ENCODE assay signal across 32 cellular contexts in the genomic region with DNA sequence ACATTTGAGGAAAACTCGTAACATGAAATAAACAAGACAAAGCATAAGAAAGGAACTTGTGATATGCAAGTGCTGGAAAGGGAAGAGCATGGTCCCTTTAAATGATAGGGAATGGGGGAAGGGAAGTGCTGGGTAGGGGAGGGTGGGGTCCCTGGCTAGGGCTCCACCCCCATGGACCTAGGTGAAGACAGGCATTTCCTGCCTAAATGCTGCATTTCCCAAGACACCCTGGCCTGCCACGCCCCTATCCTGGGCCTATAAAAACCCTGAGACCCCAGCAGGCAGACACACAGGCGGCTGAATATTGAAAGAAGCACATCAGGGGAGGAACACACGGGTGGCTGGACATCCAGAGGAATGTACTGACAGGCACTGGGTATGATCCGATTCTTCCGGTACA.
"Had no signal": no experiment of that assay in that cellular context is flagged by ENCODE, and none has a peak within 500 bp of the region (broad histone marks: within the 10 kb centered on the region; RNA-seq: fewer than 3 reads in every experiment).

No MANE protein-coding gene starts in this region.

- H3K4me3 Mint-ChIP-seq: activated CD4-positive, alpha-beta memory T cell treated with anti-CD3 and anti-CD28 coated beads, Interleukin-2, amount 10 ng/mL, durations not matched to agents 7 days and 5 days; activated CD4-positive, alpha-beta T cell treated with anti-CD3 and anti-CD28 coated beads, Interleukin-2, amount 10 ng/mL, durations not matched to agents 7 days and 5 days; activated naive CD8-positive, alpha-beta T cell; activated T-cell treated with anti-CD3 and anti-CD28 coated beads, Interleukin-2, amount 50 U/mL, for 4 hours; activated T-helper 17 cell treated with anti-CD3 and anti-CD28 coated beads, Interleukin-2, amount 50 U/mL, for 72 hours; effector memory CD8-positive, alpha-beta T cell; T-helper 2 cell treated with Interferon-gamma antibody and Interleukin-4, amounts not matched to agents 5 μg/mL and 100 μg/mL, for 36 hours had no signal

- DNase-seq: activated CD4-positive, alpha-beta memory T cell treated with anti-CD3 and anti-CD28 coated beads, Interleukin-2, amount 10 ng/mL, durations not matched to agents 7 days and 5 days; activated CD4-positive, alpha-beta T cell treated with anti-CD3 and anti-CD28 coated beads for 1 hour; activated CD4-positive, alpha-beta T cell treated with anti-CD3 and anti-CD28 coated beads for 4 hours; activated CD4-positive, alpha-beta T cell treated with anti-CD3 and anti-CD28 coated beads, Interleukin-2, amount 10 ng/mL, durations not matched to agents 7 days and 5 days; activated CD4-positive, alpha-beta T cell treated with anti-CD3 and anti-CD28 coated beads, Interleukin-2, amount 50 U/mL, for 4 hours; activated CD8-positive, alpha-beta memory T cell treated with anti-CD3 and anti-CD28 coated beads, Interleukin-2, amount 50 U/mL, for 48 hours; activated effector memory CD4-positive, alpha-beta T cell treated with Interleukin-2 at 50 U/mL for 16 hours; activated gamma-delta T cell treated with Interleukin-2 at 50 U/mL for 16 hours; activated naive CD4-positive, alpha-beta T cell treated with anti-CD3 and anti-CD28 coated beads, Interleukin-2, amount 50 U/mL, for 16 hours; activated naive CD4-positive, alpha-beta T cell treated with Interleukin-2 at 50 U/mL for 16 hours; activated T-cell treated with anti-CD3 and anti-CD28 coated beads for 4 hours; activated T-cell treated with anti-CD3 and anti-CD28 coated beads, Interleukin-2, amount 50 U/mL, for 4 hours; amniotic stem cell; aorta; body of pancreas; caudate nucleus; cortex of kidney; dermis blood vessel endothelial cell; effector CD4-positive, alpha-beta T cell; effector memory CD8-positive, alpha-beta T cell; erythroblast; foreskin keratinocyte; gastrocnemius medialis; glutamatergic neuron; heart left ventricle; T-helper 1 cell; T-helper 17 cell; T1000 had no signal

- H3K4me1 ChIP-seq: body of pancreas, esophagus muscularis mucosa, gastrocnemius medialis, heart left ventricle had no signal

- H3K4me1 Mint-ChIP-seq: activated CD4-positive, alpha-beta memory T cell treated with anti-CD3 and anti-CD28 coated beads, Interleukin-2, amount 10 ng/mL, durations not matched to agents 7 days and 5 days; activated CD4-positive, alpha-beta T cell treated with anti-CD3 and anti-CD28 coated beads, Interleukin-2, amount 10 ng/mL, durations not matched to agents 7 days and 5 days; T-helper 17 cell had no signal

- H3K27me3 Mint-ChIP-seq: activated CD4-positive, alpha-beta memory T cell treated with anti-CD3 and anti-CD28 coated beads, Interleukin-2, amount 10 ng/mL, durations not matched to agents 7 days and 5 days; activated CD4-positive, alpha-beta T cell treated with anti-CD3 and anti-CD28 coated beads, Interleukin-2, amount 10 ng/mL, durations not matched to agents 7 days and 5 days; activated naive CD8-positive, alpha-beta T cell; activated T-helper 17 cell treated with anti-CD3 and anti-CD28 coated beads, Interleukin-2, amount 50 U/mL, for 72 hours; effector memory CD8-positive, alpha-beta T cell; T-helper 17 cell had no signal

- H3K9me3 Mint-ChIP-seq: activated CD4-positive, alpha-beta T cell treated with anti-CD3 and anti-CD28 coated beads, Interleukin-2, amount 10 ng/mL, durations not matched to agents 7 days and 5 days; activated T-cell treated with anti-CD3 and anti-CD28 coated beads, Interleukin-2, amount 50 U/mL, for 4 hours; effector memory CD8-positive, alpha-beta T cell; T-helper 2 cell treated with Interferon-gamma antibody and Interleukin-4, amounts not matched to agents 5 μg/mL and 100 μg/mL, for 36 hours had no signal

- H3K36me3 ChIP-seq: esophagus muscularis mucosa, gastrocnemius medialis, heart left ventricle had no signal

- H3K27me3 ChIP-seq: body of pancreas, esophagus muscularis mucosa, foreskin keratinocyte, gastrocnemius medialis, heart left ventricle had no signal

- H3K27ac Mint-ChIP-seq: activated CD4-positive, alpha-beta memory T cell treated with anti-CD3 and anti-CD28 coated beads, Interleukin-2, amount 10 ng/mL, durations not matched to agents 7 days and 5 days; activated CD4-positive, alpha-beta T cell treated with anti-CD3 and anti-CD28 coated beads, Interleukin-2, amount 10 ng/mL, durations not matched to agents 7 days and 5 days; activated naive CD8-positive, alpha-beta T cell; activated T-helper 17 cell treated with anti-CD3 and anti-CD28 coated beads, Interleukin-2, amount 50 U/mL, for 72 hours; effector memory CD8-positive, alpha-beta T cell; T-helper 17 cell; T-helper 2 cell treated with Interferon-gamma antibody and Interleukin-4, amounts not matched to agents 5 μg/mL and 100 μg/mL, for 36 hours had no signal

- H3K27ac ChIP-seq: body of pancreas, esophagus muscularis mucosa, foreskin keratinocyte, gastrocnemius medialis, heart left ventricle had no signal

- H3K9me3 ChIP-seq: body of pancreas, gastrocnemius medialis had no signal

- ATAC-seq: activated T-cell treated with anti-CD3 and anti-CD28 coated beads, Interleukin-2, amount 50 U/mL, for 4 hours; activated T-helper 17 cell treated with anti-CD3 and anti-CD28 coated beads, Interleukin-2, amount 50 U/mL, for 72 hours; body of pancreas; effector memory CD8-positive, alpha-beta T cell; foreskin keratinocyte; gastrocnemius medialis; heart left ventricle; T-helper 17 cell had no signal

- H3K4me3 ChIP-seq: body of pancreas, esophagus muscularis mucosa, gastrocnemius medialis, heart left ventricle had no signal
